Comparison of ENCODE assay signal across 25 cellular contexts in the genomic region with DNA sequence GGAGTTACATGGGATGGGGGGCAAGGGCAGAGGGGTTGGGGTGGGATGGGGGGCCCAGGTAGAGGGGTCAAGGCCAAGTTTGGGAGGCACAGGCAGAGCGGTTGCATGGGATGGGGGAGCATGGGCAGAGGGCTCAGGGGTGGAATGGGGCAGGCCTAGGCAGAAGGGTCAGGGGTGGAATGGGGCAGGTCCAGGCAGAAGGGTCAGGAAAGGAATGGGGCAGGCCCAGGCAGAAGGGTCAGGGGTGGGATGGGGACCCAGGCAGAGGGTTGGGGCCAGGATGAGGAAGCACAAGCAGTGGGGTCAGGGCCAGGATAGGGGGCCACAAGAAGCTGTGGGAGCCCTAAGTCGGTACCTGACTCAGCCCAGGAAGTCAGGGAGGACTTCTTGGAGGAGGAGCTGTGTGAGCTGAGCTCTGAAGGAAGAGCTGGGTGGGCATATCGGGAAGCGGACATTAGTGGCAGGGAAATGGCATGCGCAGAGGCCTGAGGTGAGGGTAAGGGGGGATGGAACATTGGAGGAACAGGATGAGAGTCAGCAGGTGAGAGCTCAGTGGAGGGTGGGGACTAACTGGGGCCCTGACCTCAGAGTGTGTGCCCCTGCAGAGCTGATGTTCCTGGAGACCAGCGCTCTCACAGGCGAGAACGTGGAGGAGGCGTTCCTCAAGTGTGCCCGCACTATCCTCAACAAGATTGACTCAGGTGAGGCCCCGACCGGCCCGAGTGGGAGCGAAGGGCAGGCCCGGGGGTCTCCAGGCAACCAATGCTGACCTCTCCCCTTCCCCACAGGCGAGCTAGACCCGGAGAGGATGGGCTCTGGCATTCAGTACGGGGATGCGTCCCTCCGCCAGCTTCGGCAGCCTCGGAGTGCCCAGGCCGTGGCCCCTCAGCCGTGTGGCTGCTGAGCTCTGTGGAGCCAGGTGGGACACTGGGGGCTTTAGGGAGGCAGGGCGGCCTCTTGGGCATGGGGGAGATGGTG. TPM values are rescaled to one million over a fixed set of nuclear protein-coding genes. Genes with fewer than 3 reads are reported as not detected.
A peak's percentile ranks its signal among the peaks of the same experiment; 100 is the strongest.
DNase-seq lines count a peak whose midpoint lies in the region; ATAC-seq and TF ChIP-seq lines count a peak whose summit lies in the region.
"Had no signal": no experiment of that assay in that cellular context is flagged by ENCODE, and none has a peak within 500 bp of the region (broad histone marks: within the 10 kb centered on the region; RNA-seq: fewer than 3 reads in every experiment).

No MANE protein-coding gene starts in this region.

- H3K4me3 ChIP-seq in GM23338 = no peak overlapping the region
- H3K4me3 ChIP-seq: sigmoid colon had no signal

- no peaks in the 10 kb centered on the region for H3K9me2 ChIP-seq in GM23338 (ENCODE audit: insufficient read depth)

- no peaks in the 10 kb centered on the region for H3F3A ChIP-seq in GM23338 (replicated peaks; ENCODE audit: low read depth)

- TF ChIP-seq CTCF in GM23338 (conservative IDR thresholded peaks at IDR 0.05; ENCODE audit: low read depth in 2 of 2) (no peak), progenitor cell of endocrine pancreas (IDR thresholded peaks at IDR 0.05; ENCODE audit: unreplicated experiment) (no peak), GM10266 (IDR thresholded peaks at IDR 0.05; ENCODE audit: control insufficient read depth, insufficient read depth, low read depth, missing control alignments) (no peak), foreskin keratinocyte (conservative IDR thresholded peaks at IDR 0.05) (no peak)

- H3K27ac Mint-ChIP-seq in activated CD4-positive, alpha-beta memory T cell treated with anti-CD3 and anti-CD28 coated beads for 36 hours = peak overlapping the region; percentile 72
- no peak overlapping the region for H3K27ac Mint-ChIP-seq in activated CD4-positive, alpha-beta memory T cell treated with anti-CD3 and anti-CD28 coated beads, Interleukin-2, amount 10 ng/mL, durations not matched to agents 7 days and 5 days
- peak overlapping the region; percentile 75 for H3K27ac Mint-ChIP-seq in GM23338
- H3K27ac Mint-ChIP-seq in effector memory CD8-positive, alpha-beta T cell = peak overlapping the region; percentile 67 to 81
- peak overlapping the region; percentile 43 for H3K27ac Mint-ChIP-seq in progenitor cell of endocrine pancreas
- H3K27ac Mint-ChIP-seq: activated CD4-positive, alpha-beta T cell treated with anti-CD3 and anti-CD28 coated beads, Interleukin-2, amount 10 ng/mL, durations not matched to agents 7 days and 5 days had no signal

- H3K4me1 ChIP-seq in GM23338 (ENCODE audit: insufficient read depth) (no peaks in the 10 kb centered on the region), foreskin keratinocyte (no peaks in the 10 kb centered on the region)
- H3K4me1 ChIP-seq: sigmoid colon had no signal

- H3K9me3 Mint-ChIP-seq in activated CD4-positive, alpha-beta memory T cell treated with anti-CD3 and anti-CD28 coated beads for 36 hours = no peaks in the 10 kb centered on the region
- H3K9me3 Mint-ChIP-seq in activated CD4-positive, alpha-beta memory T cell treated with anti-CD3 and anti-CD28 coated beads, Interleukin-2, amount 10 ng/mL, durations not matched to agents 7 days and 5 days = no peaks in the 10 kb centered on the region
- H3K9me3 Mint-ChIP-seq in GM23338 (no peaks in the 10 kb centered on the region; the same call in 2 of the 3 replicates), progenitor cell of endocrine pancreas (ENCODE audit: low read depth) (no peaks in the 10 kb centered on the region)
- H3K9me3 Mint-ChIP-seq in effector memory CD8-positive, alpha-beta T cell = no peaks in the 10 kb centered on the region
- H3K9me3 Mint-ChIP-seq: activated CD4-positive, alpha-beta T cell treated with anti-CD3 and anti-CD28 coated beads, Interleukin-2, amount 10 ng/mL, durations not matched to agents 7 days and 5 days; neural crest cell had no signal

- no peak for DNase-seq in activated CD4-positive, alpha-beta memory T cell treated with anti-CD3 and anti-CD28 coated beads for 36 hours
- no peak for DNase-seq in activated CD4-positive, alpha-beta memory T cell treated with anti-CD3 and anti-CD28 coated beads, Interleukin-2, amount 10 ng/mL, durations not matched to agents 7 days and 5 days
- DNase-seq in GM23338 (ENCODE audit: low spot score) (no peak), progenitor cell of endocrine pancreas (ENCODE audit: low spot score, unreplicated experiment) (no peak), GM10266 (ENCODE audit: extremely low spot score) (no peak), foreskin keratinocyte (no peak)
- DNase-seq in effector memory CD8-positive, alpha-beta T cell = no peak
- DNase-seq: activated CD4-positive, alpha-beta T cell treated with anti-CD3 and anti-CD28 coated beads, Interleukin-2, amount 10 ng/mL, durations not matched to agents 7 days and 5 days; activated effector memory CD4-positive, alpha-beta T cell treated with anti-CD3 and anti-CD28 coated beads, Interleukin-2, amount 50 U/mL, for 16 hours; AML-193; anterior cingulate cortex; COR-L47; cortex of kidney; DMS79; GF-D8; GOT3; NCI-H1694 treated with DMSO at 0.1 percent for 48 hours; NCI-H524 treated with DMSO at 0.1 percent for 48 hours; sigmoid colon had no signal

- H3K27me3 Mint-ChIP-seq in activated CD4-positive, alpha-beta memory T cell treated with anti-CD3 and anti-CD28 coated beads for 36 hours = no peaks in the 10 kb centered on the region
- no peaks in the 10 kb centered on the region for H3K27me3 Mint-ChIP-seq in activated CD4-positive, alpha-beta memory T cell treated with anti-CD3 and anti-CD28 coated beads, Interleukin-2, amount 10 ng/mL, durations not matched to agents 7 days and 5 days
- H3K27me3 Mint-ChIP-seq in GM23338 (ENCODE audit: insufficient read depth, low read depth, poor library complexity) (peaks cover 6% of the 10 kb centered on the region), progenitor cell of endocrine pancreas (no peaks in the 10 kb centered on the region)
- H3K27me3 Mint-ChIP-seq in effector memory CD8-positive, alpha-beta T cell = no peaks in the 10 kb centered on the region
- H3K27me3 Mint-ChIP-seq: activated CD4-positive, alpha-beta T cell treated with anti-CD3 and anti-CD28 coated beads, Interleukin-2, amount 10 ng/mL, durations not matched to agents 7 days and 5 days had no signal

- H3K79me2 ChIP-seq in GM23338 (replicated peaks; ENCODE audit: insufficient read depth) = no peaks in the 10 kb centered on the region

- CTCF ChIA-PET in activated CD4-positive, alpha-beta memory T cell treated with anti-CD3 and anti-CD28 coated beads for 36 hours (lab: Charles Lee) = interaction anchor here (1.2 kb wide), 1 partner anchor 9 kb away, joined by 3 read pairs; no protein-coding TSS in a partner anchor
- CTCF ChIA-PET in activated CD4-positive, alpha-beta memory T cell treated with anti-CD3 and anti-CD28 coated beads, Interleukin-2, amount 10 ng/mL, durations not matched to agents 7 days and 5 days (lab: Charles Lee) = interaction anchor here (0.9 kb wide), 2 partner anchors 9 to 12 kb away, joined by 3 to 5 read pairs; a partner anchor contains a TSS

- H2AFZ ChIP-seq in GM23338 = no peak overlapping the region

- no peak overlapping the region for H3K27ac ChIP-seq in GM23338 (ENCODE audit: low read depth)
- no peak overlapping the region for H3K27ac ChIP-seq in foreskin keratinocyte
- H3K27ac ChIP-seq: sigmoid colon had no signal

- H3K4me3 Mint-ChIP-seq in activated CD4-positive, alpha-beta memory T cell treated with anti-CD3 and anti-CD28 coated beads for 36 hours = no peak overlapping the region
- H3K4me3 Mint-ChIP-seq in activated CD4-positive, alpha-beta memory T cell treated with anti-CD3 and anti-CD28 coated beads, Interleukin-2, amount 10 ng/mL, durations not matched to agents 7 days and 5 days = no peak overlapping the region
- H3K4me3 Mint-ChIP-seq in GM23338 = no peak overlapping the region
- H3K4me3 Mint-ChIP-seq in effector memory CD8-positive, alpha-beta T cell = no peak overlapping the region
- H3K4me3 Mint-ChIP-seq in progenitor cell of endocrine pancreas (ENCODE audit: low read depth) = no peak overlapping the region
- H3K4me3 Mint-ChIP-seq: activated CD4-positive, alpha-beta T cell treated with anti-CD3 and anti-CD28 coated beads, Interleukin-2, amount 10 ng/mL, durations not matched to agents 7 days and 5 days; neural crest cell had no signal

- H3K36me3 Mint-ChIP-seq in activated CD4-positive, alpha-beta memory T cell treated with anti-CD3 and anti-CD28 coated beads for 36 hours = peaks cover 17% of the 10 kb centered on the region
- H3K36me3 Mint-ChIP-seq in activated CD4-positive, alpha-beta memory T cell treated with anti-CD3 and anti-CD28 coated beads, Interleukin-2, amount 10 ng/mL, durations not matched to agents 7 days and 5 days (ENCODE audit: low read depth) = peaks cover 29% of the 10 kb centered on the region
- H3K36me3 Mint-ChIP-seq in GM23338 (ENCODE audit: low read depth) (peaks cover 14% of the 10 kb centered on the region), progenitor cell of endocrine pancreas (ENCODE audit: insufficient read depth) (peaks cover 15% of the 10 kb centered on the region)
- peaks cover 45% of the 10 kb centered on the region for H3K36me3 Mint-ChIP-seq in effector memory CD8-positive, alpha-beta T cell (ENCODE audit: insufficient read depth)

- intact Hi-C loops in activated CD4-positive, alpha-beta memory T cell treated with anti-CD3 and anti-CD28 coated beads for 36 hours (cut with micrococcal nuclease) = no loop called here

- H3K4me2 ChIP-seq in GM23338 = no peak overlapping the region

- no peaks in the 10 kb centered on the region for H4K20me1 ChIP-seq in GM23338 (replicated peaks; ENCODE audit: insufficient read depth)

- H3K36me3 ChIP-seq in GM23338 (ENCODE audit: insufficient read depth) = no peaks in the 10 kb centered on the region

- POLR2A ChIA-PET in activated CD4-positive, alpha-beta memory T cell treated with anti-CD3 and anti-CD28 coated beads for 36 hours (lab: Charles Lee) = interaction anchor here (0.6 kb wide), 1 partner anchor 566 kb away, joined by 4 read pairs; no protein-coding TSS in a partner anchor
- POLR2A ChIA-PET in activated CD4-positive, alpha-beta memory T cell treated with anti-CD3 and anti-CD28 coated beads, Interleukin-2, amount 10 ng/mL, durations not matched to agents 7 days and 5 days (lab: Charles Lee) = interaction anchor here (1.0 to 1.4 kb wide), 2 partner anchors 8 to 12 kb away, joined by 4 to 8 read pairs; a partner anchor contains a TSS

- H3K4me1 Mint-ChIP-seq in activated CD4-positive, alpha-beta memory T cell treated with anti-CD3 and anti-CD28 coated beads for 36 hours (ENCODE audit: low read depth) = peaks cover 9% of the 10 kb centered on the region
- peaks cover 1% of the 10 kb centered on the region for H3K4me1 Mint-ChIP-seq in activated CD4-positive, alpha-beta memory T cell treated with anti-CD3 and anti-CD28 coated beads, Interleukin-2, amount 10 ng/mL, durations not matched to agents 7 days and 5 days
- peaks cover 3% of the 10 kb centered on the region; the same call in 2 of the 3 replicates for H3K4me1 Mint-ChIP-seq in GM23338
- peaks cover 5 to 19% of the 10 kb centered on the region in 2 donors for H3K4me1 Mint-ChIP-seq in effector memory CD8-positive, alpha-beta T cell (ENCODE audit: low read depth in 2 of 2)
- no peaks in the 10 kb centered on the region for H3K4me1 Mint-ChIP-seq in progenitor cell of endocrine pancreas (ENCODE audit: low read depth)

- ATAC-seq in GM23338 = 0 out of 3 replicates have a peak, but pooled peaks have one; percentile 26
- ATAC-seq in effector memory CD8-positive, alpha-beta T cell (replicated peaks) = no peak
- no peak for ATAC-seq in HG03521 (IDR thresholded peaks at IDR 0.05; ENCODE audit: unreplicated experiment)
- no peak for ATAC-seq in foreskin keratinocyte

- H3K27me3 ChIP-seq in GM23338 (ENCODE audit: insufficient read depth) (no peaks in the 10 kb centered on the region), foreskin keratinocyte (no peaks in the 10 kb centered on the region)
- H3K27me3 ChIP-seq: sigmoid colon had no signal

RNA-seq across cellular contexts. Expression of a gene that starts 8.3 kb away (rescaled TPM):
- 10 to 100 TPM; 38.0 to 41.7 TPM for total RNA-seq in activated CD4-positive, alpha-beta memory T cell treated with anti-CD3 and anti-CD28 coated beads for 36 hours
- total RNA-seq in activated CD4-positive, alpha-beta memory T cell treated with anti-CD3 and anti-CD28 coated beads, Interleukin-2, amount 10 ng/mL, durations not matched to agents 7 days and 5 days = 10 to 100 TPM; 65.7 to 68.3 TPM
- total RNA-seq in GM23338 (2014; rRNA removed; shearing (Covaris generic)) = 27.4 and 32.6 TPM in 2 replicates
- polyA plus RNA-seq in GM23338 (2016; fragmentation: Nextera tagmentation; extraction: Ambion mirVana) (23.0 and 29.0 TPM in 2 replicates), foreskin keratinocyte (25.7 and 33.1 TPM in 2 replicates)
- total RNA-seq in progenitor cell of endocrine pancreas (20.7 and 21.5 TPM in 2 replicates), foreskin keratinocyte (13.0 and 17.0 TPM in 2 replicates)

RNA-seq across cellular contexts. Expression of a gene that starts 11.0 kb away (rescaled TPM):
- total RNA-seq in activated CD4-positive, alpha-beta memory T cell treated with anti-CD3 and anti-CD28 coated beads for 36 hours = under 1 TPM in 1 of 2 experiments, not detected in 1; 1.00 TPM
- total RNA-seq in activated CD4-positive, alpha-beta memory T cell treated with anti-CD3 and anti-CD28 coated beads, Interleukin-2, amount 10 ng/mL, durations not matched to agents 7 days and 5 days = not detected
- total RNA-seq in GM23338 (2014; rRNA removed; shearing (Covaris generic)) = not detected in 2 replicates
- polyA plus RNA-seq in GM23338 (2016; fragmentation: Nextera tagmentation; extraction: Ambion mirVana) (not detected in 2 replicates), foreskin keratinocyte (10.0 and 23.9 TPM in 2 replicates)
- total RNA-seq in progenitor cell of endocrine pancreas (4.6 and 8.5 TPM in 2 replicates), foreskin keratinocyte (5.6 and 15.4 TPM in 2 replicates)
- total RNA-seq: A172, fibroblast of lung, mononuclear cell, ureter had no signal

RNA-seq across cellular contexts. Expression of a gene that starts 12.6 kb away (rescaled TPM):
- 10 to 100 TPM; 89.1 to 90.3 TPM for total RNA-seq in activated CD4-positive, alpha-beta memory T cell treated with anti-CD3 and anti-CD28 coated beads for 36 hours
- total RNA-seq in activated CD4-positive, alpha-beta memory T cell treated with anti-CD3 and anti-CD28 coated beads, Interleukin-2, amount 10 ng/mL, durations not matched to agents 7 days and 5 days = 100 to 1,000 TPM; 127 to 128 TPM
- total RNA-seq in GM23338 (2014; rRNA removed; shearing (Covaris generic)) = 98.3 and 118 TPM in 2 replicates
- polyA plus RNA-seq in GM23338 (2016; fragmentation: Nextera tagmentation; extraction: Ambion mirVana) = 55.8 and 59.9 TPM in 2 replicates
- total RNA-seq in progenitor cell of endocrine pancreas = 107 and 110 TPM in 2 replicates
- 81.3 and 84.6 TPM in 2 replicates for total RNA-seq in foreskin keratinocyte
- polyA plus RNA-seq in foreskin keratinocyte = 73.2 and 74.2 TPM in 2 replicates

RNA-seq across cellular contexts. Expression of a gene that starts 35.3 kb away (rescaled TPM):
- total RNA-seq in activated CD4-positive, alpha-beta memory T cell treated with anti-CD3 and anti-CD28 coated beads for 36 hours = 100 to 1,000 TPM; 241 to 253 TPM
- 100 to 1,000 TPM; 145 to 151 TPM for total RNA-seq in activated CD4-positive, alpha-beta memory T cell treated with anti-CD3 and anti-CD28 coated beads, Interleukin-2, amount 10 ng/mL, durations not matched to agents 7 days and 5 days
- total RNA-seq in GM23338 (2014; rRNA removed; shearing (Covaris generic)) = 239 and 295 TPM in 2 replicates
- 321 and 326 TPM in 2 replicates for polyA plus RNA-seq in GM23338 (2016; fragmentation: Nextera tagmentation; extraction: Ambion mirVana)
- 111 and 126 TPM in 2 replicates for total RNA-seq in progenitor cell of endocrine pancreas
- total RNA-seq in foreskin keratinocyte = 104 and 129 TPM in 2 replicates
- polyA plus RNA-seq in foreskin keratinocyte = 121 and 130 TPM in 2 replicates

RNA-seq across cellular contexts. Expression of a gene that starts 36.1 kb away (rescaled TPM):
- 10 to 100 TPM; 14.1 to 15.8 TPM for total RNA-seq in activated CD4-positive, alpha-beta memory T cell treated with anti-CD3 and anti-CD28 coated beads for 36 hours
- total RNA-seq in activated CD4-positive, alpha-beta memory T cell treated with anti-CD3 and anti-CD28 coated beads, Interleukin-2, amount 10 ng/mL, durations not matched to agents 7 days and 5 days = 10 to 100 TPM; 18.1 to 18.8 TPM
- 10.3 and 14.9 TPM in 2 replicates for total RNA-seq in GM23338 (2014; rRNA removed; shearing (Covaris generic))
- polyA plus RNA-seq in GM23338 (2016; fragmentation: Nextera tagmentation; extraction: Ambion mirVana) (16.7 and 17.9 TPM in 2 replicates), foreskin keratinocyte (4.1 and 4.9 TPM in 2 replicates)
- total RNA-seq in progenitor cell of endocrine pancreas (21.1 and 22.5 TPM in 2 replicates), foreskin keratinocyte (2.1 and 2.5 TPM in 2 replicates)
